11 cellular contexts compared by ENCODE assay signal in the genomic region with DNA sequence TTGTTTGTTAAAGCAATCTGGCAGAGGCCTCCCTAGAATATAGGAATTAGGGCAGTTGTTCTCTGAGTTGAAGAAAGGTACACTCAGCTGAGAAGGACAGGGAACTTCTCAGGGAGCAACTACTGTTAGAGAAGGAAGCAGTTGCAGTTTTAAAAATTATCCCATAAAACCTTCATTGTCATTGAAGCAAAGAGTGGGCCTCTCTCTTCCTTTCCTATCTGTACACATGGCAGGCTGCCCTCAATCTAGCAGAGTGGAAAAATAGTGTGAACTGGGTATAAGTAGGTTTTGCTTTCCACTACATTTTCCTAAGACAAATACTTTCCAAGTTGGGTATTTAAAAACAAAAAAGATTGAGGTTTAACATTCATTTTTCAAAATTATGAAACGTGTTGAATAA.
DNase-seq lines count a peak whose midpoint lies in the region; ATAC-seq, FAIRE-seq and TF ChIP-seq lines count a peak whose summit lies in the region.
"Had no signal": no experiment of that assay in that cellular context is flagged by ENCODE, and none has a peak within 500 bp of the region (broad histone marks: within the 10 kb centered on the region; RNA-seq: fewer than 3 reads in every experiment).

No MANE protein-coding gene starts in this region.

- no peaks in the 10 kb centered on the region for H3K79me2 ChIP-seq in Loucy (ENCODE audit: insufficient read depth, low read length)
- H3K79me2 ChIP-seq in GM12878 (ENCODE audit: control insufficient read depth, insufficient read depth, low read length): peaks cover 1% of the 10 kb centered on the region; the same call in 1 of the 2 replicates
- peaks cover 40% of the 10 kb centered on the region for H3K79me2 ChIP-seq in parathyroid adenoma

- H3K27ac ChIP-seq in GM12878 (ENCODE audit: control insufficient read depth, insufficient read depth) (peak overlapping the region; percentile 19; the same call in 1 of the 2 replicates), parathyroid adenoma (no peak overlapping the region)

- H3K27ac Mint-ChIP-seq in T-helper 2 cell treated with Interferon-gamma antibody and Interleukin-4, amounts not matched to agents 5 μg/mL and 100 μg/mL, for 36 hours: peak overlapping the region; percentile 84
- H3K27ac Mint-ChIP-seq in WTC11: no peak overlapping the region

- intact Hi-C loops in GM12878 (cut with micrococcal nuclease; ENCODE audit: unreplicated experiment): no loop called here

- CTCF ChIA-PET in GM12878 (lab: Yijun Ruan, JAX): interaction anchor here (0.6 to 3.1 kb wide), 15 partner anchors 9 to 1761 kb away, joined by 3 to 62 read pairs (median 4); no protein-coding TSS in a partner anchor
- CTCF ChIA-PET in WTC11 (lab: Charles Lee): interaction anchor here (0.7 to 2.5 kb wide), 4 partner anchors 11 to 563 kb away, joined by 4 to 11 read pairs (median 8); no protein-coding TSS in a partner anchor

- H3K27me3 ChIP-seq in Loucy (ENCODE audit: insufficient read depth, low read length, poor library complexity, severe bottlenecking) (no peaks in the 10 kb centered on the region), GM12878 (replicated peaks in 1 of 2; ENCODE audit: control insufficient read depth in 2 of 2, insufficient read depth in 2 of 2, low read length in 1 of 2) (no peaks in the 10 kb centered on the region), parathyroid adenoma (ENCODE audit: control insufficient read depth, insufficient read depth, low read length) (no peaks in the 10 kb centered on the region)
- H3K27me3 ChIP-seq: adrenal gland had no signal

- POLR2A ChIA-PET in GM12878 (lab: Charles Lee): interaction anchor here (0.8 to 1.2 kb wide), 4 partner anchors 9 to 42 kb away, joined by 3 to 10 read pairs (median 3); no protein-coding TSS in a partner anchor
- POLR2A ChIA-PET in WTC11 (lab: Charles Lee): no interaction called here

- H2AFZ ChIP-seq in Loucy (ENCODE audit: low read length): no peak overlapping the region
- no peak overlapping the region; the same call in 1 of the 2 replicates for H2AFZ ChIP-seq in GM12878 (ENCODE audit: control insufficient read depth, low read depth, low read length)
- no peak overlapping the region for H2AFZ ChIP-seq in parathyroid adenoma

- 88% methylated on average over 1 of the region's 1 CpG for WGBS in GM12878 (ENCODE audit: insufficient coverage, insufficient replicate concordance, low lambda C conversion rate, missing lambda C conversion rate)

- no peak for FAIRE-seq in GM12878 (lab: Jason Lieb, UNC)

- SMC1A ChIA-PET in GM12878 (lab: Charles Lee; ENCODE audit: uncharacterized antibody, unreplicated experiment): interaction anchor here (0.6 to 3.7 kb wide), 16 partner anchors 9 to 76 kb away, joined by 3 to 57 read pairs (median 4); no protein-coding TSS in a partner anchor

- H3K4me2 ChIP-seq in Loucy (ENCODE audit: low read depth, low read length, poor library complexity, severe bottlenecking) (peak overlapping the region; percentile 7), GM12878 (ENCODE audit: control insufficient read depth, insufficient read depth) (peak overlapping the region; percentile 12; the same call in 1 of the 2 replicates), parathyroid adenoma (ENCODE audit: low read length) (peak overlapping the region; percentile 28)

- peaks cover 38% of the 10 kb centered on the region for H3K36me3 Mint-ChIP-seq in T-helper 2 cell treated with Interferon-gamma antibody and Interleukin-4, amounts not matched to agents 5 μg/mL and 100 μg/mL, for 36 hours (ENCODE audit: low read depth)
- peaks cover 30% of the 10 kb centered on the region for H3K36me3 Mint-ChIP-seq in WTC11

- H3K36me3 ChIP-seq in Loucy (ENCODE audit: insufficient read depth, low read length) (no peaks in the 10 kb centered on the region), GM12878 (ENCODE audit: control insufficient read depth in 2 of 2, insufficient read depth in 2 of 2, low read length in 1 of 2) (peaks cover 2 to 7% of the 10 kb centered on the region in 2 experiments; a peak in 3 of 4 replicates), parathyroid adenoma (ENCODE audit: control insufficient read depth, insufficient read depth, low read length) (no peaks in the 10 kb centered on the region)

- no peaks in the 10 kb centered on the region for H3K9me2 ChIP-seq in Loucy (replicated peaks; ENCODE audit: low read depth, low read length)

- peak overlapping the region; percentile 32 for H3K4me3 Mint-ChIP-seq in T-helper 2 cell treated with Interferon-gamma antibody and Interleukin-4, amounts not matched to agents 5 μg/mL and 100 μg/mL, for 36 hours
- no peak overlapping the region for H3K4me3 Mint-ChIP-seq in WTC11

- H4K20me1 ChIP-seq in Loucy (ENCODE audit: insufficient read depth, low read length, poor library complexity, severe bottlenecking): no peaks in the 10 kb centered on the region
- H4K20me1 ChIP-seq in GM12878 (ENCODE audit: control insufficient read depth, insufficient read depth): no peaks in the 10 kb centered on the region

- no peak for DNase-seq in T-helper 2 cell treated with Interferon-gamma antibody and Interleukin-4, amounts not matched to agents 5 μg/mL and 100 μg/mL, for 36 hours (ENCODE audit: low spot score)
- no peak for DNase-seq in T-helper 2 cell
- DNase-seq in GM12878 (ENCODE audit: low read depth, low spot score): no peak
- no peak for DNase-seq in WTC11 (ENCODE audit: low spot score)
- no peak for DNase-seq in OCI-M1 (lab: John Stamatoyannopoulos, UW)
- DNase-seq: DMS153; effector CD4-positive, alpha-beta T cell had no signal

- no peak for TF ChIP-seq POLR2A in GM12878 (IDR thresholded peaks at IDR 0.05; ENCODE audit: low read depth, low read length)

- in situ Hi-C loops in GM12878 (cut with MboI): no loop called here

- RAD21 ChIA-PET in GM12878 (lab: Charles Lee; ENCODE audit: unreplicated experiment): interaction anchor here (0.7 to 2.9 kb wide), 12 partner anchors 9 to 70 kb away, joined by 3 to 21 read pairs (median 4); no protein-coding TSS in a partner anchor

- BruUV-seq in GM12878 (replicated peaks; lab: Mats Ljungman, UMichigan): no TSS peak

- H3K9me3 Mint-ChIP-seq in T-helper 2 cell treated with Interferon-gamma antibody and Interleukin-4, amounts not matched to agents 5 μg/mL and 100 μg/mL, for 36 hours: peaks cover 29% of the 10 kb centered on the region
- peaks cover 26% of the 10 kb centered on the region for H3K9me3 Mint-ChIP-seq in WTC11

- peak overlapping the region; percentile 33 for H3K9ac ChIP-seq in Loucy (ENCODE audit: low read depth, low read length, poor library complexity, severe bottlenecking)
- no peak overlapping the region; the same call in 1 of the 2 replicates for H3K9ac ChIP-seq in GM12878 (ENCODE audit: control insufficient read depth, insufficient read depth, low read length)
- no peak overlapping the region for H3K9ac ChIP-seq in parathyroid adenoma

- no peak for TF ChIP-seq EP300 in GM12878 (IDR thresholded peaks at IDR 0.05; ENCODE audit: borderline replicate concordance in 1 of 2, control insufficient read depth in 1 of 2, low read depth in 2 of 2, low read length in 2 of 2)

- H3K4me3 ChIP-seq in Loucy (ENCODE audit: low read length, poor library complexity, severe bottlenecking): no peak overlapping the region
- H3K4me3 ChIP-seq in GM12878: no peak overlapping the region
- H3K4me3 ChIP-seq in parathyroid adenoma (ENCODE audit: low read depth, low read length): no peak overlapping the region
- H3K4me3 ChIP-seq: adrenal gland had no signal

- TF ChIP-seq RAD21 in GM12878 (IDR thresholded peaks at IDR 0.05; ENCODE audit: insufficient read depth, low read depth, low read length): no peak

- H3F3A ChIP-seq in Loucy (ENCODE audit: low read depth): no peaks in the 10 kb centered on the region

- H3K4me1 Mint-ChIP-seq in T-helper 2 cell treated with Interferon-gamma antibody and Interleukin-4, amounts not matched to agents 5 μg/mL and 100 μg/mL, for 36 hours (ENCODE audit: low read depth): peaks cover 55% of the 10 kb centered on the region
- no peaks in the 10 kb centered on the region for H3K4me1 Mint-ChIP-seq in WTC11

- TF ChIP-seq CTCF in Loucy (conservative IDR thresholded peaks at IDR 0.05; ENCODE audit: low read length) (no peak), GM12878 (IDR thresholded peaks at IDR 0.05 in 2 of 3, conservative IDR thresholded peaks at IDR 0.05 in 1 of 3; ENCODE audit: control insufficient read depth in 2 of 3, extremely low read depth in 1 of 3, insufficient read depth in 1 of 3, low read depth in 3 of 3, low read length in 3 of 3) (no peak), parathyroid adenoma (IDR thresholded peaks at IDR 0.05) (no peak), WTC11 (IDR thresholded peaks at IDR 0.05) (no peak)

- ATAC-seq in GM12878 (no peak), GM21515 (IDR thresholded peaks at IDR 0.05; ENCODE audit: unreplicated experiment) (no peak), WTC11 (no peak)

- H3K9me3 ChIP-seq in Loucy (ENCODE audit: insufficient read depth, low read depth, low read length): peaks cover 5% of the 10 kb centered on the region; the same call in 1 of the 2 replicates
- peaks cover 10% of the 10 kb centered on the region for H3K9me3 ChIP-seq in GM12878 (replicated peaks; ENCODE audit: control insufficient read depth, insufficient read depth, low read length)
- H3K9me3 ChIP-seq in parathyroid adenoma (ENCODE audit: control insufficient read depth, low read length): no peaks in the 10 kb centered on the region
- H3K9me3 ChIP-seq: adrenal gland had no signal

- H3K4me1 ChIP-seq in Loucy (ENCODE audit: insufficient read depth, low read length, poor library complexity, severe bottlenecking) (peaks cover 12% of the 10 kb centered on the region), GM12878 (ENCODE audit: control insufficient read depth, insufficient read depth, low read length) (peaks cover 22% of the 10 kb centered on the region), parathyroid adenoma (peaks cover 6% of the 10 kb centered on the region)

- H3K27me3 Mint-ChIP-seq in T-helper 2 cell treated with Interferon-gamma antibody and Interleukin-4, amounts not matched to agents 5 μg/mL and 100 μg/mL, for 36 hours (ENCODE audit: low read depth): no peaks in the 10 kb centered on the region
- H3K27me3 Mint-ChIP-seq in WTC11 (ENCODE audit: low read depth): no peaks in the 10 kb centered on the region

TF ChIP-seq in GM12878, 131 proteins besides CTCF, POLR2A, EP300 and RAD21 (continues in another document):
- TF ChIP-seq SMAD1 (IDR thresholded peaks at IDR 0.05; ENCODE audit: low read depth, partially characterized antibody): no peak

TF ChIP-seq in WTC11, 78 proteins besides CTCF, POLR2A, EP300 and RAD21 (continues in another document):
- TF ChIP-seq, protein P1, sequence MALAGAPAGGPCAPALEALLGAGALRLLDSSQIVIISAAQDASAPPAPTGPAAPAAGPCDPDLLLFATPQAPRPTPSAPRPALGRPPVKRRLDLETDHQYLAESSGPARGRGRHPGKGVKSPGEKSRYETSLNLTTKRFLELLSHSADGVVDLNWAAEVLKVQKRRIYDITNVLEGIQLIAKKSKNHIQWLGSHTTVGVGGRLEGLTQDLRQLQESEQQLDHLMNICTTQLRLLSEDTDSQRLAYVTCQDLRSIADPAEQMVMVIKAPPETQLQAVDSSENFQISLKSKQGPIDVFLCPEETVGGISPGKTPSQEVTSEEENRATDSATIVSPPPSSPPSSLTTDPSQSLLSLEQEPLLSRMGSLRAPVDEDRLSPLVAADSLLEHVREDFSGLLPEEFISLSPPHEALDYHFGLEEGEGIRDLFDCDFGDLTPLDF (CRISPR knock-in tag; IDR thresholded peaks at IDR 0.05): no peak
- TF ChIP-seq MYBL2 (CRISPR knock-in tag; IDR thresholded peaks at IDR 0.05): no peak
